ENCODE assay signal across 8 cellular contexts in the genomic region with DNA sequence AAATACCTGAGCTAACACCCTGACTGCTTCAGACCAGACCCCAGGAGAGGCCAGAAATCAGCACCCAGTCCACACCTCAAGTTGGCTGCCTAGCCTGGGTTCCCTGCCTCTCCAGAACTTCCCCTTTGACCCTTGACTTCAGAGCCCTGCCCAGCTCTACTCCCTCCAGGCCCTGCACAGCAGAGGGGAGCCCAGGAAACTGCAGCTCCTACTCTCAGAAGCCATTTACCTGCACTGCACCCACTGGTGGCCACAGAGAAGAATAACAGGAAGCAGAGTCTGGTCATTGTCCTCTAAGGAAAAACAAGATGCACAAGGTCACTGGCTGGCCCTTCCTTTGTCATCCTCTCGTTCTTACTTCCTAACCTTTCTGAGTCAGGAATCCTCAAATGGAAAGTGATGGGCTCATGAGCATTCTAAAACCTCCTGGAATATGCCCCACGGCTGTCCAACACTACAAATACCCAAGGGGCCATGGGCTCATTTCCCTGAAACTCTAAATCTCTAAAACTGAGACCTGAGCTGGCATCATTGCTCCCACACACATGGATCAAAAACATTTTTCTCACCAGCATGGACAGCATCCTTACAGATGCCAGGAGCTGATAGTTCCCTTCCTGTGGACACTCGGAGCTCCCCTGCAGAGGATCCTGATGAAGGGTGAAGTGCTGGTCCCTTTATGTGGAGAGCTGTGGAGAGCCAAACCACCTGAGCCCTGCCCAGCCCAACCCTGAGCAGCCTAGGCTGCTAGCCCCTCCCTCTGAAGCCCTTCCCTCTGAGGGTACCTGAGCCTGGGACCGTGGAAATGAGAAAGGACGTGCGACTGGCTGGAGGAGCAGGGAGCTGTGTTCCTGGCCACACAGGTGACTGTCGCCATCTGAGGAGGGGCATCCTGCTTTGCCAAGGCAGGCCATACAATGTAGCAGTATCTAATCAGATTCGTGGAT.
DNase-seq lines count a peak whose midpoint lies in the region; ATAC-seq and FAIRE-seq lines count a peak whose summit lies in the region.

A gene (minus strand): TSS at position 652 of the 947 bp plus-strand sequence. CDS start 68 bp downstream, at position 584.

- no peaks in the 10 kb centered on the region for H3K36me3 ChIP-seq in iPS-15b (ENCODE audit: control insufficient read depth, insufficient read depth, low read length)

- peak; percentile 36 for DNase-seq in EL
- DNase-seq in RCC 7860 (ENCODE audit: low spot score): peak; percentile 36
- peak; percentile 76 for DNase-seq in activated effector memory CD4-positive, alpha-beta T cell treated with anti-CD3 and anti-CD28 coated beads, Interleukin-2, amount 50 U/mL, for 16 hours
- peak; percentile 13 to 30 (median 13) for DNase-seq in stimulated activated CD4-positive, alpha-beta T cell treated with anti-CD3 and anti-CD28 coated beads, TNF-alpha, amount 100 ng/mL, for 24 hours (ENCODE audit: low read depth in 3 of 3)

- no peaks in the 10 kb centered on the region for H3K27me3 ChIP-seq in iPS-15b (ENCODE audit: control insufficient read depth, insufficient read depth, low read length)

- no peaks in the 10 kb centered on the region for H3K4me1 ChIP-seq in iPS-15b (ENCODE audit: control insufficient read depth, insufficient read depth, low read length)

- no peaks in the 10 kb centered on the region for H3K9me3 ChIP-seq in iPS-15b (ENCODE audit: control insufficient read depth, insufficient read depth, low read length)

- no peak for FAIRE-seq in RCC 7860 (lab: Jason Lieb, UNC)

- ATAC-seq in HG02610 (IDR thresholded peaks at IDR 0.05; ENCODE audit: unreplicated experiment) (peak; percentile 75), HG02759 (IDR thresholded peaks at IDR 0.05; ENCODE audit: unreplicated experiment) (no peak), GM18858 (IDR thresholded peaks at IDR 0.05; ENCODE audit: unreplicated experiment) (no peak)

- peak within 1 kb of the TSS; percentile 20 for H3K9ac ChIP-seq in iPS-15b (ENCODE audit: low read depth, low read length)

- no peak within 1 kb of the TSS for H3K4me3 ChIP-seq in iPS-15b (ENCODE audit: low read depth, low read length)

Comparison
In these comparisons a context has a peak if more than half of its experiments do, and no peak if none do; other contexts are left out.
1. DNase-seq: peak in every context shown above with its lines; median percentile 76 in activated effector memory CD4-positive, alpha-beta T cell treated with anti-CD3 and anti-CD28 coated beads, Interleukin-2, amount 50 U/mL, for 16 hours; 36 in EL; 36 in RCC 7860; 13 in stimulated activated CD4-positive, alpha-beta T cell treated with anti-CD3 and anti-CD28 coated beads, TNF-alpha, amount 100 ng/mL, for 24 hours.